Comparison of ENCODE assay signal across 8 cellular contexts in genomic region chr22:46250783-46251125, GRCh38. TPM values are rescaled to one million over a fixed set of nuclear protein-coding genes. Genes with fewer than 3 reads are reported as not detected.
A peak's percentile ranks its signal among the peaks of the same experiment; 100 is the strongest.
DNase-seq lines count a peak whose midpoint lies in the region; ATAC-seq and TF ChIP-seq lines count a peak whose summit lies in the region.

No MANE protein-coding gene starts in this region.

- WGBS in esophagus squamous epithelium, 2 donors = 2 to 4% methylated on average over 10 to 18 of the region's 25 CpGs

- no peaks in the 10 kb centered on the region for H3K9me2 ChIP-seq in SU-DHL-6 (replicated peaks; ENCODE audit: insufficient read depth, low read length)

- no peak overlapping the region for H3K27ac Mint-ChIP-seq in osteocyte (ENCODE audit: unreplicated experiment)

- H3K27ac ChIP-seq in SU-DHL-6 (ENCODE audit: low read depth, low read length) (no peak overlapping the region), esophagus squamous epithelium (peak overlapping the region; percentile 88 to 94 (median 94))

- peak overlapping the region; percentile 53 for H3K4me2 ChIP-seq in SU-DHL-6 (ENCODE audit: low read depth, low read length, poor library complexity, severe bottlenecking)

- no peaks in the 10 kb centered on the region for H3K9me3 ChIP-seq in SU-DHL-6 (ENCODE audit: insufficient read depth, low read length)
- no peaks in the 10 kb centered on the region for H3K9me3 ChIP-seq in esophagus squamous epithelium

- no peaks in the 10 kb centered on the region for H3K36me3 Mint-ChIP-seq in osteocyte (ENCODE audit: unreplicated experiment)

- no peaks in the 10 kb centered on the region; the same call in 1 of the 2 replicates for H3K79me2 ChIP-seq in SU-DHL-6 (ENCODE audit: insufficient read depth, low read length)

- intact Hi-C loops in esophagus squamous epithelium (cut with DNase I) = no loop called here
- intact Hi-C loops in posterior vena cava (cut with DNase I) = loop anchor here in 1 of 2 donors (1.0 kb wide), 1 partner anchor 44 kb away; no protein-coding TSS in a partner anchor

- H3K9me3 Mint-ChIP-seq in osteocyte (ENCODE audit: unreplicated experiment) = no peaks in the 10 kb centered on the region

- H3K27me3 Mint-ChIP-seq in osteocyte (ENCODE audit: unreplicated experiment) = no peaks in the 10 kb centered on the region

- ATAC-seq in GM21717 (IDR thresholded peaks at IDR 0.05; ENCODE audit: unreplicated experiment) = peak; percentile 9

- H3K4me1 ChIP-seq in esophagus squamous epithelium = peaks cover 12 to 43% (median 17%) of the 10 kb centered on the region in 3 donors

- H3K4me3 ChIP-seq in AG10803 (ENCODE audit: low read length) = peak overlapping the region; percentile 82
- peak overlapping the region; percentile 89 for H3K4me3 ChIP-seq in SU-DHL-6 (ENCODE audit: insufficient read depth, low read length, poor library complexity, severe bottlenecking)
- H3K4me3 ChIP-seq in esophagus squamous epithelium = peak overlapping the region; percentile 56 to 92 (median 84)

- peak overlapping the region; percentile 87 for H3K9ac ChIP-seq in SU-DHL-6 (ENCODE audit: low read length)

- peak overlapping the region; percentile 77 for H3K4me3 Mint-ChIP-seq in osteocyte (ENCODE audit: unreplicated experiment)

- no peak for TF ChIP-seq CTCF in AG10803 (conservative IDR thresholded peaks at IDR 0.05; ENCODE audit: low read length)
- TF ChIP-seq CTCF in SU-DHL-6 (IDR thresholded peaks at IDR 0.05; ENCODE audit: insufficient read depth, low read length, poor library complexity, severe bottlenecking) = no peak
- TF ChIP-seq CTCF in esophagus squamous epithelium (IDR thresholded peaks at IDR 0.05) = no peak
- no peak for TF ChIP-seq CTCF in osteocyte (IDR thresholded peaks at IDR 0.05)

- no peak for TF ChIP-seq POLR2A in esophagus squamous epithelium (IDR thresholded peaks at IDR 0.05)

- DNase-seq in AG10803 (ENCODE audit: low read depth) (no peak), esophagus squamous epithelium (lab: John Stamatoyannopoulos, UW) (no peak), osteocyte (ENCODE audit: extremely low spot score, unreplicated experiment) (no peak), posterior vena cava (ENCODE audit: low spot score) (no peak), DMS79 treated with DMSO at 0.1 percent for 48 hours (lab: John Stamatoyannopoulos, UW) (no peak), NAMALWA (ENCODE audit: low spot score) (no peak)

- no peaks in the 10 kb centered on the region for H3K36me3 ChIP-seq in SU-DHL-6 (ENCODE audit: low read length)
- no peaks in the 10 kb centered on the region for H3K36me3 ChIP-seq in esophagus squamous epithelium

- H3K4me1 Mint-ChIP-seq in osteocyte (ENCODE audit: unreplicated experiment) = peaks cover 18% of the 10 kb centered on the region

- 0 out of 2 replicates have a peak, but pooled peaks cover 10% of the 10 kb centered on the region for H3F3A ChIP-seq in SU-DHL-6 (ENCODE audit: insufficient read depth)

- peak overlapping the region; percentile 47 for H2AFZ ChIP-seq in SU-DHL-6 (ENCODE audit: low read depth, low read length, severe bottlenecking)

- H4K20me1 ChIP-seq in SU-DHL-6 (ENCODE audit: low read depth, low read length) = no peaks in the 10 kb centered on the region

- H3K27me3 ChIP-seq in SU-DHL-6 (ENCODE audit: low read length) = no peaks in the 10 kb centered on the region
- no peaks in the 10 kb centered on the region for H3K27me3 ChIP-seq in esophagus squamous epithelium

RNA-seq across cellular contexts. Expression of gene CDPF1, which starts 0.7 kb away (rescaled TPM):
- 10 to 100 TPM in 1 of 4 donors, 1 to 10 TPM in 3; 3.0 to 12.4 (median 5.2) TPM for total RNA-seq in esophagus squamous epithelium
- 8.1 and 11.1 TPM in 2 replicates for total RNA-seq in osteocyte
- total RNA-seq in posterior vena cava = 1 to 10 TPM; 3.9 to 4.4 TPM

RNA-seq across cellular contexts. Expression of gene PKDREJ, which starts 12.4 kb away (rescaled TPM):
- total RNA-seq in esophagus squamous epithelium = under 1 TPM in 2 of 4 donors, not detected in 2; 0.11 to 0.19 TPM
- 0.05 TPM in 1 of 2 replicates, not detected in the other for total RNA-seq in osteocyte
- total RNA-seq in posterior vena cava = under 1 TPM; 0.05 to 0.09 TPM

RNA-seq across cellular contexts. Expression of gene TTC38, which starts 17.1 kb away (rescaled TPM):
- total RNA-seq in esophagus squamous epithelium (10 to 100 TPM; 13.6 to 30.5 (median 19.5) TPM), osteocyte (26.2 and 28.1 TPM in 2 replicates), posterior vena cava (10 to 100 TPM; 15.4 to 23.8 TPM)

RNA-seq across cellular contexts. Expression of gene GTSE1, which starts 45.9 kb away (rescaled TPM):
- total RNA-seq in esophagus squamous epithelium (1 to 10 TPM; 1.4 to 8.0 (median 3.4) TPM), osteocyte (9.4 and 10.0 TPM in 2 replicates), posterior vena cava (under 1 TPM; 0.19 to 0.48 TPM)
